ENCODE assay signal across 19 cellular contexts in genomic region chr1:54228638-54229079, GRCh38. TPM values are rescaled to one million over a fixed set of nuclear protein-coding genes. Genes with fewer than 3 reads are reported as not detected.
A peak's percentile ranks its signal among the peaks of the same experiment; 100 is the strongest.
DNase-seq lines count a peak whose midpoint lies in the region; ATAC-seq, FAIRE-seq and TF ChIP-seq lines count a peak whose summit lies in the region.
"Had no signal": no experiment of that assay in that cellular context is flagged by ENCODE, and none has a peak within 500 bp of the region (broad histone marks: within the 10 kb centered on the region; RNA-seq: fewer than 3 reads in every experiment).

No MANE protein-coding gene starts in this region.

- TF ChIP-seq POLR2A in Peyer's patch (IDR thresholded peaks at IDR 0.05) (no peak), suprapubic skin (IDR thresholded peaks at IDR 0.05) (no peak)

- TF ChIP-seq CTCF in mucosa of descending colon (IDR thresholded peaks at IDR 0.05), result no peak
- no peak for TF ChIP-seq CTCF in A673 (conservative IDR thresholded peaks at IDR 0.05; ENCODE audit: low read depth, low read length)
- TF ChIP-seq CTCF in Peyer's patch (IDR thresholded peaks at IDR 0.05), result no peak
- TF ChIP-seq CTCF in suprapubic skin (IDR thresholded peaks at IDR 0.05), result no peak

- no peak for ATAC-seq in activated naive CD8-positive, alpha-beta T cell treated with anti-CD3 and anti-CD28 coated beads, Interleukin-2, amount 10 ng/mL, durations not matched to agents 7 days and 5 days (ENCODE audit: low read depth)
- ATAC-seq in activated naive CD8-positive, alpha-beta T cell treated with anti-CD3 and anti-CD28 coated beads, Interleukin-2, amount 50 U/mL, for 24 hours, result no peak
- ATAC-seq in mucosa of descending colon, result peak; percentile 4
- ATAC-seq: stimulated activated naive B cell treated with anti-CD40 and anti-IgM and Interleukin-4, amounts not matched to agents 10 μg/mL and 1 μg/mL and 100 μg/mL, for 72 hours had no signal

- H3K4me3 ChIP-seq in mucosa of descending colon, result no peak overlapping the region
- no peak overlapping the region for H3K4me3 ChIP-seq in A673 (ENCODE audit: low read depth, low read length, poor library complexity, severe bottlenecking)
- H3K4me3 ChIP-seq in Peyer's patch, result no peak overlapping the region
- no peak overlapping the region for H3K4me3 ChIP-seq in suprapubic skin
- H3K4me3 ChIP-seq: esophagus muscularis mucosa, ovary, upper lobe of right lung had no signal

- intact Hi-C loops in mucosa of descending colon (cut with DNase I, micrococcal nuclease) (no loop called here), A673 (cut with micrococcal nuclease; ENCODE audit: unreplicated experiment) (no loop called here)

- peak overlapping the region; percentile 53 for H3K27ac Mint-ChIP-seq in activated naive CD8-positive, alpha-beta T cell treated with anti-CD3 and anti-CD28 coated beads, Interleukin-2, amount 10 ng/mL, durations not matched to agents 7 days and 5 days
- H3K27ac Mint-ChIP-seq in activated naive CD8-positive, alpha-beta T cell treated with anti-CD3 and anti-CD28 coated beads, Interleukin-2, amount 50 U/mL, for 24 hours, result no peak overlapping the region

- H3K27me3 ChIP-seq in A673 (replicated peaks; ENCODE audit: insufficient read depth, low read depth, low read length, poor library complexity) (no peaks in the 10 kb centered on the region), Peyer's patch (no peaks in the 10 kb centered on the region), suprapubic skin (no peaks in the 10 kb centered on the region)
- H3K27me3 ChIP-seq: esophagus muscularis mucosa, ovary, upper lobe of right lung had no signal

- WGBS in suprapubic skin, result no CpG with 5 or more reads among the region's 13 CpGs

- BruUV-seq in A673 (replicated peaks; lab: Mats Ljungman, UMichigan), result no TSS peak

- no peaks in the 10 kb centered on the region for H3K27me3 Mint-ChIP-seq in activated naive CD8-positive, alpha-beta T cell treated with anti-CD3 and anti-CD28 coated beads, Interleukin-2, amount 10 ng/mL, durations not matched to agents 7 days and 5 days
- no peaks in the 10 kb centered on the region for H3K27me3 Mint-ChIP-seq in activated naive CD8-positive, alpha-beta T cell treated with anti-CD3 and anti-CD28 coated beads, Interleukin-2, amount 50 U/mL, for 24 hours
- H3K27me3 Mint-ChIP-seq: activated CD8-positive, alpha-beta T cell treated with anti-CD3 and anti-CD28 coated beads for 36 hours; CD8-positive, alpha-beta memory T cell; stimulated activated naive B cell treated with anti-CD40 and anti-IgM and Interleukin-4, amounts not matched to agents 10 μg/mL and 1 μg/mL and 100 μg/mL, for 72 hours had no signal

- peaks cover 18% of the 10 kb centered on the region for H3K4me1 Mint-ChIP-seq in activated naive CD8-positive, alpha-beta T cell treated with anti-CD3 and anti-CD28 coated beads, Interleukin-2, amount 10 ng/mL, durations not matched to agents 7 days and 5 days
- H3K4me1 Mint-ChIP-seq in activated naive CD8-positive, alpha-beta T cell treated with anti-CD3 and anti-CD28 coated beads, Interleukin-2, amount 50 U/mL, for 24 hours, result peaks cover 38% of the 10 kb centered on the region

- CTCF ChIA-PET in A673 (lab: Charles Lee), result no interaction called here

- DNase-seq in activated naive CD8-positive, alpha-beta T cell treated with anti-CD3 and anti-CD28 coated beads, Interleukin-2, amount 10 ng/mL, durations not matched to agents 7 days and 5 days, result no peak
- DNase-seq in activated naive CD8-positive, alpha-beta T cell treated with anti-CD3 and anti-CD28 coated beads, Interleukin-2, amount 50 U/mL, for 24 hours, result no peak
- DNase-seq in mucosa of descending colon, result no peak
- DNase-seq in urothelium cell line (ENCODE audit: low spot score), result no peak
- DNase-seq in A673 (ENCODE audit: low spot score), result no peak
- DNase-seq in Peyer's patch, result no peak
- no peak for DNase-seq in suprapubic skin (ENCODE audit: low spot score in 2 of 2)
- DNase-seq: CD8-positive, alpha-beta memory T cell; immature natural killer cell; NCI-H1048; NCI-H526; small intestine; stimulated activated naive B cell treated with anti-CD40 and anti-IgM and Interleukin-4, amounts not matched to agents 10 μg/mL and 1 μg/mL and 100 μg/mL, for 72 hours; upper lobe of right lung had no signal

- peak overlapping the region; percentile 31 for H3K27ac ChIP-seq in angular gyrus (ENCODE audit: low read depth, low read length)
- H3K27ac ChIP-seq in A673 (ENCODE audit: low read depth, low read length, poor library complexity, severe bottlenecking), result no peak overlapping the region
- H3K27ac ChIP-seq in Peyer's patch, result no peak overlapping the region
- H3K27ac ChIP-seq in suprapubic skin, result no peak overlapping the region
- H3K27ac ChIP-seq: ovary, upper lobe of right lung had no signal

- H3K36me3 ChIP-seq in mucosa of descending colon (ENCODE audit: low read depth) (no peaks in the 10 kb centered on the region), A673 (ENCODE audit: insufficient read depth, low read length, poor library complexity, severe bottlenecking) (no peaks in the 10 kb centered on the region), Peyer's patch (peaks cover 0 to 14% (median 0%) of the 10 kb centered on the region in 3 donors), suprapubic skin (no peaks in the 10 kb centered on the region)
- H3K36me3 ChIP-seq: ovary had no signal

- peak; percentile 23 for FAIRE-seq in urothelium cell line (lab: Jason Lieb, UNC)
- FAIRE-seq: small intestine had no signal

- TF ChIP-seq EP300 in suprapubic skin (IDR thresholded peaks at IDR 0.05), result no peak

- no peak overlapping the region for H3K4me3 Mint-ChIP-seq in activated naive CD8-positive, alpha-beta T cell treated with anti-CD3 and anti-CD28 coated beads, Interleukin-2, amount 10 ng/mL, durations not matched to agents 7 days and 5 days
- H3K4me3 Mint-ChIP-seq in activated naive CD8-positive, alpha-beta T cell treated with anti-CD3 and anti-CD28 coated beads, Interleukin-2, amount 50 U/mL, for 24 hours, result no peak overlapping the region
- H3K4me3 Mint-ChIP-seq: activated CD8-positive, alpha-beta T cell treated with anti-CD3 and anti-CD28 coated beads for 36 hours; CD8-positive, alpha-beta memory T cell; immature natural killer cell; stimulated activated naive B cell treated with anti-CD40 and anti-IgM and Interleukin-4, amounts not matched to agents 10 μg/mL and 1 μg/mL and 100 μg/mL, for 72 hours had no signal

- H3K4me1 ChIP-seq in mucosa of descending colon (ENCODE audit: low read depth), result no peaks in the 10 kb centered on the region
- no peaks in the 10 kb centered on the region for H3K4me1 ChIP-seq in A673 (ENCODE audit: insufficient read depth, low read length, poor library complexity, severe bottlenecking)
- peaks cover 0 to 9% (median 0%) of the 10 kb centered on the region in 4 donors for H3K4me1 ChIP-seq in Peyer's patch
- H3K4me1 ChIP-seq in suprapubic skin, result peaks cover 26% of the 10 kb centered on the region
- H3K4me1 ChIP-seq: upper lobe of right lung had no signal

- POLR2A ChIA-PET in activated naive CD8-positive, alpha-beta T cell treated with anti-CD3 and anti-CD28 coated beads, Interleukin-2, amount 10 ng/mL, durations not matched to agents 7 days and 5 days (lab: Charles Lee), result interaction anchor here (2.1 kb wide), 1 partner anchor 57 kb away, joined by 5 read pairs; no protein-coding TSS in a partner anchor
- POLR2A ChIA-PET in A673 (lab: Charles Lee; ENCODE audit: low non-redundant PET), result no interaction called here

- H3K36me3 Mint-ChIP-seq in activated naive CD8-positive, alpha-beta T cell treated with anti-CD3 and anti-CD28 coated beads, Interleukin-2, amount 10 ng/mL, durations not matched to agents 7 days and 5 days, result peaks cover 13% of the 10 kb centered on the region
- peaks cover 16% of the 10 kb centered on the region for H3K36me3 Mint-ChIP-seq in activated naive CD8-positive, alpha-beta T cell treated with anti-CD3 and anti-CD28 coated beads, Interleukin-2, amount 50 U/mL, for 24 hours (ENCODE audit: low read depth)

- H3K9me3 Mint-ChIP-seq in activated naive CD8-positive, alpha-beta T cell treated with anti-CD3 and anti-CD28 coated beads, Interleukin-2, amount 10 ng/mL, durations not matched to agents 7 days and 5 days, result no peaks in the 10 kb centered on the region
- H3K9me3 Mint-ChIP-seq in activated naive CD8-positive, alpha-beta T cell treated with anti-CD3 and anti-CD28 coated beads, Interleukin-2, amount 50 U/mL, for 24 hours, result no peaks in the 10 kb centered on the region
- H3K9me3 Mint-ChIP-seq: activated CD8-positive, alpha-beta T cell treated with anti-CD3 and anti-CD28 coated beads for 36 hours; activated T-helper 1 cell treated with anti-CD3 and anti-CD28 coated beads, Interleukin-12 subunit alpha, Interleukin-12 subunit beta, Interleukin-2, Interleukin-4 antibody, amounts not matched to agents 30 ng/mL and 10 ng/mL and 1 ng/mL, durations not matched to agents 14 hours and 24 hours and 36 hours; CD8-positive, alpha-beta memory T cell; immature natural killer cell; stimulated activated naive B cell treated with anti-CD40 and anti-IgM and Interleukin-4, amounts not matched to agents 10 μg/mL and 1 μg/mL and 100 μg/mL, for 72 hours had no signal

- H3K9me3 ChIP-seq in mucosa of descending colon (no peaks in the 10 kb centered on the region), A673 (ENCODE audit: low read depth, low read length, poor library complexity, severe bottlenecking) (no peaks in the 10 kb centered on the region), Peyer's patch (no peaks in the 10 kb centered on the region), suprapubic skin (no peaks in the 10 kb centered on the region)
- H3K9me3 ChIP-seq: esophagus muscularis mucosa, ovary, upper lobe of right lung had no signal

RNA-seq across cellular contexts. Expression of gene MRPL37, which starts 28.7 kb away (rescaled TPM):
- 10 to 100 TPM; 71.8 to 81.6 TPM for total RNA-seq in activated naive CD8-positive, alpha-beta T cell treated with anti-CD3 and anti-CD28 coated beads, Interleukin-2, amount 10 ng/mL, durations not matched to agents 7 days and 5 days
- 10 to 100 TPM; 46.5 to 84.7 (median 58.8) TPM for total RNA-seq in mucosa of descending colon
- total RNA-seq in A673 (2021), result 84.6 and 90.3 TPM in 2 replicates
- 10 to 100 TPM; 52.8 to 58.3 (median 54.5) TPM for total RNA-seq in Peyer's patch
- 10 to 100 TPM; 63.2 to 83.3 (median 75.3) TPM for total RNA-seq in suprapubic skin

RNA-seq across cellular contexts. Expression of gene CYB5RL, which starts 28.8 kb away (rescaled TPM):
- total RNA-seq in activated naive CD8-positive, alpha-beta T cell treated with anti-CD3 and anti-CD28 coated beads, Interleukin-2, amount 10 ng/mL, durations not matched to agents 7 days and 5 days, result 10 to 100 TPM; 11.6 to 13.3 TPM
- 1 to 10 TPM; 6.9 to 9.1 (median 7.7) TPM for total RNA-seq in mucosa of descending colon
- 7.0 and 8.4 TPM in 2 replicates for total RNA-seq in A673 (2021)
- 10 to 100 TPM in 1 of 4 donors, 1 to 10 TPM in 3; 3.9 to 11.5 (median 6.9) TPM for total RNA-seq in Peyer's patch
- 10 to 100 TPM in 1 of 4 donors, 1 to 10 TPM in 3; 5.0 to 12.6 (median 5.4) TPM for total RNA-seq in suprapubic skin
